In the genomic region with DNA sequence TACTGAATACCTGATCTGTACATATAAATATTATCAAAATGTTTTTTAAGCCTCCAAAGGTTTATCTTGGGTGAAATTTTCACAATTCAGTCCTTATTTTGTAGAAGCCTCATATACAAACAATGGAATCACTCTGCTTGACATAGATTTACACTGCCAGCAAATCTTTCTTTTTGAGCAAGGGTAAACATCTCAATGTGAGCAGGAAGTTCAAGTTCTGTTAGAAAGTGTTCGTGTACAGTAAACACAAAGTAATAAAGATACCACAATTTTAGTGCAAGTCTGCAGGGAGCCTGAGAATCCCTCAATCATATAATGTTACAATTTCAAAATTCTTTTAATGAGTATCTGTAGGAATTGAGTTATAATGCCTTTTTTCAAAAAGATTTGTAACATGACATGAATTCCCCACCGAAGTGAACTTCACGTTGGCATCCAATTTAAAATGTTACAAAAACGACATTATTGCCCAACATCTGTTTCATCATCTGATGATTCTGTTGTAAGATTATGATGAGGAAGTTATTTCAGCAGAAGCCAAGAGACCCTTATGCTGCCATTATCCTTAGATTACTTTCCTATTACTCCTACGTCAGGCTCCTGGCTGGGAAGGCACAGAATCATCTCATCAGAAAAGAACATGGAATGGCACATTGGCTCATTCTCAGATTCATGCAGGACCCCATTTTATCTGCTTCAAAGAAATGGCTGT, we compare ENCODE assay signal across 18 cellular contexts.
DNase-seq lines count a peak whose midpoint lies in the region; ATAC-seq lines count a peak whose summit lies in the region.
"Had no signal": no experiment of that assay in that cellular context is flagged by ENCODE, and none has a peak within 500 bp of the region (broad histone marks: within the 10 kb centered on the region; RNA-seq: fewer than 3 reads in every experiment).

No MANE protein-coding gene starts in this region.

- DNase-seq in KG1 (lab: John Stamatoyannopoulos, UW) (peak; percentile 12), NOMO-1 treated with dmso at 0.1 percent for 144 hours (lab: John Stamatoyannopoulos, UW; ENCODE audit: unreplicated experiment) (peak; percentile 54), fibroblast of peridontal ligament (ENCODE audit: extremely low read depth) (peak; percentile 14), sciatic nerve (ENCODE audit: low spot score) (no peak), NCI-H2107 treated with DMSO at 0.1 percent for 48 hours (lab: John Stamatoyannopoulos, UW; ENCODE audit: unreplicated experiment) (no peak)
- DNase-seq: activated CD4-positive, alpha-beta T cell treated with anti-CD3 and anti-CD28 coated beads, Interleukin-2, amount 50 U/mL, for 48 hours; activated T-cell treated with anti-CD3 and anti-CD28 coated beads, Interleukin-2, amount 50 U/mL, for 48 hours; body of pancreas; glutamatergic neuron; Karpas-422; NCI-H1694 treated with DMSO at 0.1 percent for 48 hours; psoas muscle; stimulated activated CD4-positive, alpha-beta T cell treated with anti-CD3 and anti-CD28 coated beads, Interleukin-12 subunit alpha, Interleukin-12 subunit beta, amount 100 ng/mL, for 4 hours; transverse colon had no signal

- intact Hi-C loops in sciatic nerve (cut with DNase I) = no loop called here

- ATAC-seq in sciatic nerve (peak; percentile 73), HG02938 (IDR thresholded peaks at IDR 0.05; ENCODE audit: unreplicated experiment) (no peak), GM21528 (IDR thresholded peaks at IDR 0.05; ENCODE audit: low FRiP score, unreplicated experiment) (no peak), HG03135 (IDR thresholded peaks at IDR 0.05; ENCODE audit: unreplicated experiment) (no peak)
- ATAC-seq: body of pancreas; psoas muscle; stimulated activated memory B cell treated with anti-CD40 and anti-IgM and Interleukin-4, amounts not matched to agents 10 μg/mL and 1 μg/mL and 100 μg/mL, for 72 hours had no signal

Comparison
In these comparisons a context has a peak if more than half of its experiments do, and no peak if none do; other contexts are left out.
1. DNase-seq: peak in KG1 (single experiment), NOMO-1 treated with dmso at 0.1 percent for 144 hours (single experiment) and fibroblast of peridontal ligament (single experiment); none in sciatic nerve (single experiment) and NCI-H2107 treated with DMSO at 0.1 percent for 48 hours (single experiment).